In the genomic region with DNA sequence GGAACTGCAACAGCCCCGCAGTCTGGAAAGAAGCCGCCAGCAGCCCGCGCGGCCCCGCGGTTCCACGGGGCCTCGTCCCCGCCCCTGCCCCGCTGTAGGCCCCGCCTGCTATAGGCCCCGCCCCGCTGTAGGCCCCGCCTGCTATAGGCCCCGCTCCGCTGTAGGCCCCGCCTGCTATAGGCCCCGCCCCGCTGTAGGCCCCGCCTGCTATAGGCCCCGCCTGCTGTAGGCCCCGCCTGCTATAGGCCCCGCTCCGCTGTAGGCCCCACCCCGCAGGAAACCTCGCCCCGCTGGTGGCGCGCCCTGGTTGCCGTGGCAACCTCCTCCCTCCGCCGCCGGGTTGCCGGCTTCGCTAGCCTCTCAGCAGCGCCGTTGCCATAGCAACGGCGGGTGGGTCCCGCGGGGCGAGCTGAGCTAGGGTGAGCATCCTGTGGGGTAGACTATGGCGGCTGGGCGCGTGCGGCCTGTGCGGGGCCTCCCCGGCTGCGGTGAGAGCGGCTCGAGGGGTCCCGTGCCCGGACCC, we compare ENCODE assay signal across 9 cellular contexts. TPM values are rescaled to one million over a fixed set of nuclear protein-coding genes. Genes with fewer than 3 reads are reported as not detected.
A peak's percentile ranks its signal among the peaks of the same experiment; 100 is the strongest.
DNase-seq lines count a peak whose midpoint lies in the region; ATAC-seq and TF ChIP-seq lines count a peak whose summit lies in the region.
"Had no signal": no experiment of that assay in that cellular context is flagged by ENCODE, and none has a peak within 500 bp of the region (broad histone marks: within the 10 kb centered on the region; RNA-seq: fewer than 3 reads in every experiment).

No MANE protein-coding gene starts in this region.

- DNase-seq in EL (peak; percentile 88), HCT116 (ENCODE audit: low read depth, low spot score) (peak; percentile 83), NCI-H1092 treated with DMSO at 0.1 percent for 48 hours (lab: John Stamatoyannopoulos, UW) (peak; percentile 89), T-helper 1 cell (peak; percentile 96 to 100 (median 98)), adrenal gland (peak; percentile 90 to 97 (median 94)), heart right ventricle (peak; percentile 89 to 94), progenitor cell of endocrine pancreas (ENCODE audit: low spot score, unreplicated experiment) (peak; percentile 89), transverse colon (peak; percentile 94)

- H3K4me2 ChIP-seq in HCT116 (ENCODE audit: low read length): peak overlapping the region; percentile 77

- H3K4me3 Mint-ChIP-seq in progenitor cell of endocrine pancreas (ENCODE audit: low read depth): no peak overlapping the region

- no peaks in the 10 kb centered on the region for H3K79me2 ChIP-seq in HCT116 (ENCODE audit: insufficient read depth, low read length)

- H3K9me3 ChIP-seq in HCT116 (ENCODE audit: control insufficient read depth in 1 of 2, insufficient read depth in 1 of 2, low read depth in 1 of 2, low read length in 2 of 2): no peaks in the 10 kb centered on the region
- H3K9me3 ChIP-seq in adrenal gland (replicated peaks in 1 of 3): no peaks in the 10 kb centered on the region
- H3K9me3 ChIP-seq in heart right ventricle: no peaks in the 10 kb centered on the region
- H3K9me3 ChIP-seq in transverse colon: no peaks in the 10 kb centered on the region

- H3K4me1 ChIP-seq in HCT116 (ENCODE audit: control insufficient read depth in 1 of 2, insufficient read depth in 2 of 2, low read length in 2 of 2): peaks cover 4 to 6% of the 10 kb centered on the region in 2 experiments; a peak in 3 of 4 replicates
- H3K4me1 ChIP-seq in adrenal gland (replicated peaks in 1 of 2): peaks cover 0 to 9% of the 10 kb centered on the region in 2 donors
- H3K4me1 ChIP-seq in heart right ventricle: peaks cover 7 to 19% (median 17%) of the 10 kb centered on the region in 9 donors
- H3K4me1 ChIP-seq in transverse colon: peaks cover 3 to 9% (median 7%) of the 10 kb centered on the region in 4 donors

- TF ChIP-seq RAD21 in HCT116 (IDR thresholded peaks at IDR 0.05; ENCODE audit: low read depth): no peak

- no peak for TF ChIP-seq EP300 in transverse colon (IDR thresholded peaks at IDR 0.05; ENCODE audit: low read depth)

- no peaks in the 10 kb centered on the region for H3K4me1 Mint-ChIP-seq in progenitor cell of endocrine pancreas (ENCODE audit: low read depth)

- H3K27me3 Mint-ChIP-seq in progenitor cell of endocrine pancreas: peaks cover 57% of the 10 kb centered on the region

- H3K36me3 ChIP-seq in HCT116 (ENCODE audit: control insufficient read depth in 1 of 2, insufficient read depth in 2 of 2, low read length in 2 of 2) (no peaks in the 10 kb centered on the region), adrenal gland (replicated peaks in 1 of 2) (no peaks in the 10 kb centered on the region), heart right ventricle (no peaks in the 10 kb centered on the region), transverse colon (no peaks in the 10 kb centered on the region)

- peak overlapping the region; percentile 26; the same call in 1 of the 2 replicates for H3K9ac ChIP-seq in HCT116 (ENCODE audit: low read length)

- TF ChIP-seq POLR2A in HCT116 (IDR thresholded peaks at IDR 0.05; ENCODE audit: borderline replicate concordance, extremely low read depth, insufficient read depth, insufficient read length) (no peak), adrenal gland (IDR thresholded peaks at IDR 0.05) (no peak), transverse colon (IDR thresholded peaks at IDR 0.05) (no peak)

- ATAC-seq in HCT116 (peak; percentile 95), heart right ventricle (peak; percentile 72 to 94 (median 86))

- TF ChIP-seq CTCF in HCT116 (IDR thresholded peaks at IDR 0.05 in 2 of 3, conservative IDR thresholded peaks at IDR 0.05 in 1 of 3; ENCODE audit: borderline replicate concordance in 1 of 3, insufficient read depth in 1 of 3, low read depth in 2 of 3, low read length in 2 of 3): no peak
- TF ChIP-seq CTCF in adrenal gland (IDR thresholded peaks at IDR 0.05): no peak
- no peak for TF ChIP-seq CTCF in heart right ventricle (IDR thresholded peaks at IDR 0.05)
- no peak for TF ChIP-seq CTCF in progenitor cell of endocrine pancreas (IDR thresholded peaks at IDR 0.05; ENCODE audit: unreplicated experiment)
- no peak for TF ChIP-seq CTCF in transverse colon (IDR thresholded peaks at IDR 0.05)

- WGBS in adrenal gland, 4 donors: 0 to 4% (median 2%) methylated on average over 1 to 54 of the region's 54 CpGs
- WGBS in heart right ventricle, 2 donors: 4% methylated on average over 51 to 53 of the region's 54 CpGs
- 6% methylated on average over 28 of the region's 54 CpGs; no CpG with 5 or more reads in 1 of the 2 donors for whole genome bisulfite sequencing in transverse colon (ENCODE audit: low coverage in 1 of 2), 2 donors

- no peaks in the 10 kb centered on the region for H3K9me3 Mint-ChIP-seq in progenitor cell of endocrine pancreas (ENCODE audit: low read depth)

- H3K4me3 ChIP-seq in HCT116 (replicated peaks in 1 of 2; ENCODE audit: low read depth in 1 of 2, low read length in 2 of 2) (peak overlapping the region; percentile 29 to 48), adrenal gland (peak overlapping the region in 1 of 4 donors; percentile 41), heart right ventricle (peak overlapping the region in 9 of 10 donors; percentile 20 to 50 (median 41)), transverse colon (peak overlapping the region in 2 of 4 donors; percentile 1 to 21)

- H3K9me2 ChIP-seq in HCT116 (ENCODE audit: insufficient read depth): no peaks in the 10 kb centered on the region

- peak overlapping the region; percentile 95 for H2AFZ ChIP-seq in HCT116 (ENCODE audit: low read depth, low read length, poor library complexity, severe bottlenecking)

- RAD21 ChIA-PET in HCT116 (lab: Charles Lee; ENCODE audit: low non-redundant PET in 1 of 2, low total read pairs in 2 of 2, uncharacterized antibody in 2 of 2, unreplicated experiment in 2 of 2): no interaction called here

- in situ Hi-C loops in transverse colon (cut with MboI; ENCODE audit: low pct_ligation_motif_present in 1 of 4, low pct_unique_long_range_greater_than_20kb in 1 of 4, low sequenced_read_pairs in 3 of 4): no loop called here

- H3K27me3 ChIP-seq in HCT116 (ENCODE audit: insufficient read depth, low read length) (peaks cover 7% of the 10 kb centered on the region; the same call in 1 of the 2 replicates), adrenal gland (peaks cover 20% of the 10 kb centered on the region), heart right ventricle (peaks cover 0 to 51% (median 38%) of the 10 kb centered on the region in 7 donors), transverse colon (peaks cover 54% of the 10 kb centered on the region)

- no peaks in the 10 kb centered on the region for H4K20me1 ChIP-seq in HCT116 (ENCODE audit: insufficient read depth)

- H3K27ac Mint-ChIP-seq in progenitor cell of endocrine pancreas: no peak overlapping the region

- POLR2A ChIA-PET in HCT116 (lab: Charles Lee): no interaction called here

- BruUV-seq in HCT116 (replicated peaks; lab: Mats Ljungman, UMichigan): no TSS peak

- no peaks in the 10 kb centered on the region for H3K36me3 Mint-ChIP-seq in progenitor cell of endocrine pancreas (ENCODE audit: insufficient read depth)

- intact Hi-C loops in HCT116 (cut with micrococcal nuclease) (loop anchor here (10.0 kb wide), 1 partner anchor 167 kb away; no protein-coding TSS in a partner anchor), adrenal gland (cut with DNase I) (loop anchor here in 1 of 2 donors (10.0 kb wide), 1 partner anchor 317 kb away; no protein-coding TSS in a partner anchor), heart right ventricle (cut with DNase I) (loop anchor here in 5 of 10 donors (10.0 kb wide), 2 partner anchors 247 to 317 kb away; a partner anchor contains a TSS), transverse colon (cut with DNase I; ENCODE audit: low total_unique reads) (no loop called here)

- CTCF ChIA-PET in HCT116 (lab: Charles Lee): interaction anchor here (1.1 kb wide), 1 partner anchor 8 kb away, joined by 4 read pairs; no protein-coding TSS in a partner anchor

- no peak overlapping the region for H3K27ac ChIP-seq in HCT116 (ENCODE audit: low read depth, low read length)
- peak overlapping the region in 1 of 5 donors; percentile 15 for H3K27ac ChIP-seq in adrenal gland
- no peak overlapping the region for H3K27ac ChIP-seq in heart right ventricle
- H3K27ac ChIP-seq in transverse colon: no peak overlapping the region

TF ChIP-seq in HCT116, 20 proteins besides CTCF, POLR2A, EP300 and RAD21:
- TF ChIP-seq POLR2AphosphoS5 (IDR thresholded peaks at IDR 0.05; ENCODE audit: low read depth, low read length) (peak; percentile 65), CBX3 (IDR thresholded peaks at IDR 0.05; ENCODE audit: low read depth) (no peak)
TF ChIP-seq in HCT116: peak in this region for 1.

RNA-seq across cellular contexts. Expression of a gene that starts 12.2 kb away (rescaled TPM):
- total RNA-seq in HCT116 (2021; ENCODE audit: unreplicated experiment): 0.27 TPM
- polyA plus RNA-seq in HCT116 (2012): 0.09 TPM in 2 replicates
- 10 to 100 TPM in 3 of 8 donors, 1 to 10 TPM in 2, under 1 TPM in 3; 0.35 to 51.3 (median 2.0) TPM for total RNA-seq in adrenal gland
- 100 to 1,000 TPM in 1 of 3 donors, 10 to 100 TPM in 2; 11.0 to 106 (median 16.1) TPM for polyA plus RNA-seq in adrenal gland
- 10 to 100 TPM in 2 of 10 donors, 1 to 10 TPM in 6, under 1 TPM in 2; 0.51 to 21.4 (median 1.6) TPM for total RNA-seq in heart right ventricle
- under 1 TPM; 0.37 to 0.42 TPM for polyA plus RNA-seq in heart right ventricle
- total RNA-seq in progenitor cell of endocrine pancreas: 132 and 140 TPM in 2 replicates
- 1 to 10 TPM in 3 of 4 donors, under 1 TPM in 1; 0.40 to 3.4 (median 2.9) TPM for total RNA-seq in transverse colon

RNA-seq across cellular contexts. Expression of a gene that starts 36.4 kb away (rescaled TPM):
- total RNA-seq in HCT116 (2021; ENCODE audit: unreplicated experiment): 0.34 TPM
- not detected in 2 replicates for polyA plus RNA-seq in HCT116 (2012)
- 1 to 10 TPM in 1 of 8 donors, under 1 TPM in 4, not detected in 3; 0.14 to 1.2 (median 0.90) TPM for total RNA-seq in adrenal gland
- polyA plus RNA-seq in adrenal gland: under 1 TPM; 0.16 to 0.47 (median 0.26) TPM
- total RNA-seq in heart right ventricle: not detected
- under 1 TPM in 1 of 2 donors, not detected in 1; 0.09 TPM for polyA plus RNA-seq in heart right ventricle
- 1.0 and 1.2 TPM in 2 replicates for total RNA-seq in progenitor cell of endocrine pancreas
- 1 to 10 TPM in 1 of 4 donors, under 1 TPM in 2, not detected in 1; 0.32 to 2.2 (median 0.82) TPM for total RNA-seq in transverse colon
- total RNA-seq: epithelial cell of proximal tubule had no signal
